Comparison of ENCODE assay signal across 8 cellular contexts in genomic region chr3:196666001-196666867, GRCh38. TPM values are rescaled to one million over a fixed set of nuclear protein-coding genes. Genes with fewer than 3 reads are reported as not detected.
DNase-seq lines count a peak whose midpoint lies in the region; ATAC-seq and TF ChIP-seq lines count a peak whose summit lies in the region.

No MANE protein-coding gene starts in this region.

- H2BK5ac ChIP-seq in mesendoderm (ENCODE audit: low read length) = no peak overlapping the region

- peak overlapping the region; percentile 3; the same call in 1 of the 2 replicates for H3K27ac ChIP-seq in DND-41 (ENCODE audit: low read length)
- peak overlapping the region; percentile 40 for H3K27ac ChIP-seq in mesendoderm (ENCODE audit: low read depth, low read length)

- DNase-seq in DND-41 (no peak), NCI-H187 (lab: John Stamatoyannopoulos, UW) (peak; percentile 63 to 87), amniotic epithelial cell (ENCODE audit: low read depth) (peak; percentile 76), mesendoderm (peak; percentile 93), RPMI8226 (no peak)
- no peak for DNase-seq in activated CD4-positive, CD25-positive, alpha-beta regulatory T cell treated with anti-CD3 and anti-CD28 coated beads, Interleukin-2, amount 50 U/mL, for 72 hours
- no peak for DNase-seq in activated naive CD4-positive, alpha-beta T cell treated with anti-CD3 and anti-CD28 coated beads, Interleukin-2, amount 10 ng/mL, durations not matched to agents 7 days and 5 days

- peak overlapping the region; percentile 2 for H3K56ac ChIP-seq in mesendoderm (ENCODE audit: low read length)

- no peak overlapping the region for H3K4ac ChIP-seq in mesendoderm (ENCODE audit: low read depth, low read length)

- no peak overlapping the region for H2AK5ac ChIP-seq in mesendoderm (ENCODE audit: low read length)

- H3K4me3 ChIP-seq in DND-41 (ENCODE audit: low read depth in 1 of 2, low read length in 2 of 2) (no peak overlapping the region), mesendoderm (ENCODE audit: low read length) (no peak overlapping the region)

- no peaks in the 10 kb centered on the region for H3K9me3 ChIP-seq in DND-41 (ENCODE audit: insufficient read depth, low read length, severe bottlenecking)

- H4K20me1 ChIP-seq in DND-41 (ENCODE audit: insufficient read depth, low read length) = peaks cover 18% of the 10 kb centered on the region

- H2BK15ac ChIP-seq in mesendoderm (replicated peaks; ENCODE audit: low read depth) = no peak overlapping the region

- no peak for TF ChIP-seq CTCF in DND-41 (IDR thresholded peaks at IDR 0.05; ENCODE audit: borderline replicate concordance, extremely low read depth, low read length, poor library complexity, severe bottlenecking)

- no peak overlapping the region for H3K4me2 ChIP-seq in DND-41 (ENCODE audit: insufficient read depth, low read length)
- no peak overlapping the region for H3K4me2 ChIP-seq in mesendoderm (ENCODE audit: low read length)

- no peak overlapping the region for H2BK120ac ChIP-seq in mesendoderm (ENCODE audit: low read depth, low read length)

- no peak overlapping the region for H4K8ac ChIP-seq in mesendoderm (ENCODE audit: low read depth, low read length)

- H3K4me1 ChIP-seq in DND-41 (ENCODE audit: insufficient read depth, low read length) (no peaks in the 10 kb centered on the region), mesendoderm (ENCODE audit: control insufficient read depth, low read depth, low read length) (peaks cover 4% of the 10 kb centered on the region)

- CTCF ChIA-PET in activated naive CD4-positive, alpha-beta T cell treated with anti-CD3 and anti-CD28 coated beads, Interleukin-2, amount 10 ng/mL, durations not matched to agents 7 days and 5 days (lab: Charles Lee) = no interaction called here

- ATAC-seq in DND-41 (ENCODE audit: insufficient read depth, low read depth) = no peak
- ATAC-seq in GM21423 (IDR thresholded peaks at IDR 0.05; ENCODE audit: unreplicated experiment) = no peak

- H3K36me3 Mint-ChIP-seq in activated naive CD4-positive, alpha-beta T cell treated with anti-CD3 and anti-CD28 coated beads, Interleukin-2, amount 10 ng/mL, durations not matched to agents 7 days and 5 days = peaks cover 12% of the 10 kb centered on the region

- H3K4me1 Mint-ChIP-seq in activated naive CD4-positive, alpha-beta T cell treated with anti-CD3 and anti-CD28 coated beads, Interleukin-2, amount 10 ng/mL, durations not matched to agents 7 days and 5 days = peaks cover 27% of the 10 kb centered on the region

- no peak overlapping the region for H3K9ac ChIP-seq in DND-41 (ENCODE audit: low read depth, low read length)
- H3K9ac ChIP-seq in mesendoderm (ENCODE audit: low read length) = no peak overlapping the region

- H4K5ac ChIP-seq in mesendoderm (ENCODE audit: low read length) = no peak overlapping the region

- H3K4me3 Mint-ChIP-seq in activated naive CD4-positive, alpha-beta T cell treated with anti-CD3 and anti-CD28 coated beads, Interleukin-2, amount 10 ng/mL, durations not matched to agents 7 days and 5 days = no peak overlapping the region

- H2AFZ ChIP-seq in DND-41 (ENCODE audit: low read depth, low read length) = no peak overlapping the region

- no peaks in the 10 kb centered on the region for H3K79me1 ChIP-seq in mesendoderm (ENCODE audit: low read length)

- H3K27ac Mint-ChIP-seq in activated naive CD4-positive, alpha-beta T cell treated with anti-CD3 and anti-CD28 coated beads, Interleukin-2, amount 10 ng/mL, durations not matched to agents 7 days and 5 days = no peak overlapping the region

- H3K27me3 ChIP-seq in DND-41 (ENCODE audit: insufficient read depth, low read length, poor library complexity) = no peaks in the 10 kb centered on the region
- H3K27me3 ChIP-seq in mesendoderm (ENCODE audit: insufficient read depth, low read length, poor library complexity) = no peaks in the 10 kb centered on the region

- H3K9me3 Mint-ChIP-seq in activated naive CD4-positive, alpha-beta T cell treated with anti-CD3 and anti-CD28 coated beads, Interleukin-2, amount 10 ng/mL, durations not matched to agents 7 days and 5 days = no peaks in the 10 kb centered on the region

- peaks cover 4% of the 10 kb centered on the region for H3K27me3 Mint-ChIP-seq in activated naive CD4-positive, alpha-beta T cell treated with anti-CD3 and anti-CD28 coated beads, Interleukin-2, amount 10 ng/mL, durations not matched to agents 7 days and 5 days

- H3K79me2 ChIP-seq in DND-41 (ENCODE audit: insufficient read depth, low read length) = no peaks in the 10 kb centered on the region
- no peaks in the 10 kb centered on the region for H3K79me2 ChIP-seq in mesendoderm (ENCODE audit: control insufficient read depth, insufficient read depth, low read length)

- WGBS in mesendoderm (ENCODE audit: extremely low coverage, insufficient coverage, low lambda C conversion rate) = no CpG with 5 or more reads among the region's 23 CpGs

- peaks cover 27% of the 10 kb centered on the region for H3K36me3 ChIP-seq in DND-41 (ENCODE audit: insufficient read depth, low read length)
- no peaks in the 10 kb centered on the region for H3K36me3 ChIP-seq in mesendoderm (ENCODE audit: control insufficient read depth, insufficient read depth, low read length)

- H3K23ac ChIP-seq in mesendoderm (ENCODE audit: low read length) = no peak overlapping the region

- H3K18ac ChIP-seq in mesendoderm (ENCODE audit: low read length) = no peak overlapping the region

RNA-seq across cellular contexts. Expression of gene NRROS, which starts 26.7 kb away (rescaled TPM):
- 1.8 TPM for polyA plus RNA-seq in mesendoderm (2013, experiment 1 of 2)
- polyA plus RNA-seq in mesendoderm (2013, experiment 2 of 2) = 2.2 TPM

RNA-seq across cellular contexts. Expression of gene CEP19, which starts 45.8 kb away (rescaled TPM):
- 0.87 TPM for polyA plus RNA-seq in mesendoderm (2013, experiment 1 of 2)
- polyA plus RNA-seq in mesendoderm (2013, experiment 2 of 2) = 0.81 TPM

RNA-seq across cellular contexts. Expression of gene PIGX, which starts 45.9 kb away (rescaled TPM):
- 9.4 TPM for polyA plus RNA-seq in mesendoderm (2013, experiment 1 of 2)
- polyA plus RNA-seq in mesendoderm (2013, experiment 2 of 2) = 10.0 TPM

Comparison
In these comparisons a context has a peak if more than half of its experiments do, and no peak if none do; other contexts are left out.
1. DNase-seq: peak in NCI-H187 (2 of 2), amniotic epithelial cell (single experiment) and mesendoderm (single experiment); none in DND-41 (single experiment), activated CD4-positive, CD25-positive, alpha-beta regulatory T cell treated with anti-CD3 and anti-CD28 coated beads, Interleukin-2, amount 50 U/mL, for 72 hours (single experiment), activated naive CD4-positive, alpha-beta T cell treated with anti-CD3 and anti-CD28 coated beads, Interleukin-2, amount 10 ng/mL, durations not matched to agents 7 days and 5 days (single experiment) and RPMI8226 (single experiment).